In genomic region chr9:134936762-134937555, GRCh38 we compare ENCODE assay signal across 1 cellular context.
TF ChIP-seq lines count a peak whose summit lies in the region.

No MANE protein-coding gene starts in this region.

TF ChIP-seq in GM12878, 131 proteins besides CTCF, POLR2A, EP300 and RAD21 (continues in another document):
- TF ChIP-seq EZH2 (IDR thresholded peaks at IDR 0.05; ENCODE audit: borderline replicate concordance, control insufficient read depth, low read depth, low read length): peak; percentile 79; the same call in 1 of the 2 replicates
- TF ChIP-seq MAX (IDR thresholded peaks at IDR 0.05; ENCODE audit: low read depth, low read length): no peak
- TF ChIP-seq SMAD5 (IDR thresholded peaks at IDR 0.05; ENCODE audit: low read depth): no peak
- no peak for TF ChIP-seq SUZ12 (IDR thresholded peaks at IDR 0.05; ENCODE audit: unreplicated experiment)
- TF ChIP-seq ASH2L (IDR thresholded peaks at IDR 0.05; ENCODE audit: borderline replicate concordance, low read depth): no peak
- no peak for TF ChIP-seq KDM1A (IDR thresholded peaks at IDR 0.05; ENCODE audit: borderline replicate concordance)
- TF ChIP-seq CREB1 (IDR thresholded peaks at IDR 0.05; ENCODE audit: low read depth): no peak
- peak; percentile 98 for TF ChIP-seq POU2F2 (IDR thresholded peaks at IDR 0.05; ENCODE audit: borderline replicate concordance, low read depth, low read length)
- no peak for TF ChIP-seq MEF2B (IDR thresholded peaks at IDR 0.05; ENCODE audit: partially characterized antibody, poor library complexity, severe bottlenecking)
- TF ChIP-seq USF2 (IDR thresholded peaks at IDR 0.05; ENCODE audit: borderline replicate concordance, low read depth, low read length): no peak
- TF ChIP-seq STAT1 (conservative IDR thresholded peaks at IDR 0.05): no peak
- TF ChIP-seq E4F1 (IDR thresholded peaks at IDR 0.05; ENCODE audit: borderline replicate concordance, partially characterized antibody): no peak
- TF ChIP-seq E2F8 (IDR thresholded peaks at IDR 0.05; ENCODE audit: low read depth, partially characterized antibody): no peak
- peak; percentile 97 for TF ChIP-seq RELB (IDR thresholded peaks at IDR 0.05; ENCODE audit: low read depth)
- TF ChIP-seq CBX3 (IDR thresholded peaks at IDR 0.05; ENCODE audit: borderline replicate concordance, low read depth): no peak
- TF ChIP-seq ATF2 (IDR thresholded peaks at IDR 0.05; ENCODE audit: low read length): peak; percentile 59; the same call in 1 of the 2 replicates
- no peak for TF ChIP-seq TBL1XR1 (IDR thresholded peaks at IDR 0.05; ENCODE audit: low read depth, low read length)
- TF ChIP-seq STAT3 (IDR thresholded peaks at IDR 0.05; ENCODE audit: low read depth, low read length): no peak
- TF ChIP-seq SUPT20H (IDR thresholded peaks at IDR 0.05; ENCODE audit: borderline replicate concordance, control insufficient read depth, low read depth, low read length): no peak
- TF ChIP-seq YY1 (IDR thresholded peaks at IDR 0.05; ENCODE audit: low read depth, low read length): peak; percentile 12; the same call in 1 of the 2 replicates
- TF ChIP-seq CHD1 (IDR thresholded peaks at IDR 0.05; ENCODE audit: low read depth, low read length): no peak
- peak; percentile 86 for TF ChIP-seq NFIC (IDR thresholded peaks at IDR 0.05; ENCODE audit: low read depth, low read length)
- TF ChIP-seq NR2C2 (IDR thresholded peaks at IDR 0.05; ENCODE audit: borderline replicate concordance, control insufficient read depth, insufficient read length, low read depth): no peak
- no peak for TF ChIP-seq SREBF2 (IDR thresholded peaks at IDR 0.05; ENCODE audit: low read length)
- TF ChIP-seq TCF7 (IDR thresholded peaks at IDR 0.05; ENCODE audit: borderline replicate concordance): no peak
- TF ChIP-seq DPF2 (IDR thresholded peaks at IDR 0.05): peak; percentile 87
- TF ChIP-seq IRF3 (IDR thresholded peaks at IDR 0.05): no peak
- peak; percentile 41; the same call in 1 of the 2 replicates for TF ChIP-seq TAF1 (IDR thresholded peaks at IDR 0.05; ENCODE audit: borderline replicate concordance, low read depth, low read length)
- TF ChIP-seq REST (IDR thresholded peaks at IDR 0.05; ENCODE audit: low read depth, low read length): no peak
- TF ChIP-seq HCFC1 (IDR thresholded peaks at IDR 0.05; ENCODE audit: low read length): no peak
- TF ChIP-seq IKZF2 (IDR thresholded peaks at IDR 0.05): peak; percentile 96 to 97
- TF ChIP-seq MLLT1 (IDR thresholded peaks at IDR 0.05): peak; percentile 40; the same call in 1 of the 2 replicates
- no peak for TF ChIP-seq SKIL (IDR thresholded peaks at IDR 0.05; ENCODE audit: low read depth, poor library complexity, severe bottlenecking)
- TF ChIP-seq TARDBP (IDR thresholded peaks at IDR 0.05; ENCODE audit: borderline replicate concordance): no peak
- TF ChIP-seq BCL11A (IDR thresholded peaks at IDR 0.05; ENCODE audit: low read depth, low read length): peak; percentile 44; the same call in 1 of the 2 replicates
- peak; percentile 63; the same call in 1 of the 2 replicates for TF ChIP-seq SMARCA5 (IDR thresholded peaks at IDR 0.05)
- TF ChIP-seq HSF1 (IDR thresholded peaks at IDR 0.05; ENCODE audit: low read depth, low read length): no peak
- no peak for TF ChIP-seq POLR2AphosphoS2 (IDR thresholded peaks at IDR 0.05; ENCODE audit: low read depth, low read length)
- peak; percentile 26; the same call in 1 of the 2 replicates for TF ChIP-seq ATF7 (IDR thresholded peaks at IDR 0.05; ENCODE audit: low read depth)
- TF ChIP-seq ESRRA (IDR thresholded peaks at IDR 0.05; ENCODE audit: low read length): no peak
- TF ChIP-seq NFXL1 (IDR thresholded peaks at IDR 0.05; ENCODE audit: borderline replicate concordance): no peak
- peak; percentile 98 for TF ChIP-seq IKZF1 (conservative IDR thresholded peaks at IDR 0.05)
- TF ChIP-seq WRNIP1 (IDR thresholded peaks at IDR 0.05; ENCODE audit: borderline replicate concordance, low read depth, low read length): no peak
